5 cellular contexts compared by ENCODE assay signal in genomic region chr12:117298191-117298590, GRCh38.
"Had no signal": no experiment of that assay in that cellular context is flagged by ENCODE, and none has a peak within 500 bp of the region (broad histone marks: within the 10 kb centered on the region; RNA-seq: fewer than 3 reads in every experiment).

No MANE protein-coding gene starts in this region.

- H3K4me2 ChIP-seq: GM23338 had no signal

- H3K27ac ChIP-seq: HL-60 had no signal

- H3K27ac Mint-ChIP-seq: GM23338, IgD-negative memory B cell had no signal

- DNase-seq: H9, HCEC 1CT had no signal

- H3K4me1 Mint-ChIP-seq: IgD-negative memory B cell had no signal

- H2AFZ ChIP-seq: GM23338 had no signal

- H3K4me3 ChIP-seq: GM23338 had no signal

- H3K4me3 Mint-ChIP-seq: GM23338, H9, IgD-negative memory B cell had no signal

- H3K36me3 Mint-ChIP-seq: IgD-negative memory B cell had no signal
